Comparison of ENCODE assay signal across 22 cellular contexts in genomic region chr17:41223821-41224220, GRCh38. TPM values are rescaled to one million over a fixed set of nuclear protein-coding genes. Genes with fewer than 3 reads are reported as not detected.
"Had no signal": no experiment of that assay in that cellular context is flagged by ENCODE, and none has a peak within 500 bp of the region (broad histone marks: within the 10 kb centered on the region; RNA-seq: fewer than 3 reads in every experiment).

No MANE protein-coding gene starts in this region.

- H3K9me3 Mint-ChIP-seq: activated naive CD4-positive, alpha-beta T cell treated with anti-CD3 and anti-CD28 coated beads, Interleukin-2, amount 50 U/mL, for 24 hours; natural killer cell treated with Interleukin-12 subunit alpha and Interleukin-12 subunit beta and Interleukin-15 and Interleukin-18, amount 100 ng/mL, for 72 hours had no signal

- DNase-seq: activated CD4-positive, alpha-beta T cell treated with anti-CD3 and anti-CD28 coated beads for 1 hour; activated CD4-positive, alpha-beta T cell treated with anti-CD3 and anti-CD28 coated beads, Interleukin-2, amount 50 U/mL, for 48 hours; activated CD8-positive, alpha-beta memory T cell treated with anti-CD3 and anti-CD28 coated beads, Interleukin-2, amount 10 ng/mL, durations not matched to agents 7 days and 5 days; activated effector memory CD4-positive, alpha-beta T cell treated with Interleukin-2 at 50 U/mL for 16 hours; activated T-cell treated with anti-CD3 and anti-CD28 coated beads, Interleukin-2, amount 50 U/mL, for 24 hours; brain microvascular endothelial cell; endodermal cell; erythroblast; foreskin keratinocyte; head of caudate nucleus; left colon; nucleus accumbens; stimulated activated naive CD4-positive, alpha-beta T cell treated with Interleukin-2 at 50 U/mL for 16 hours; SW 1271; upper lobe of left lung had no signal

- H3K4me3 ChIP-seq: prostate gland, suprapubic skin, upper lobe of left lung had no signal

- H3K36me3 ChIP-seq: brain microvascular endothelial cell, prostate gland, suprapubic skin, upper lobe of left lung had no signal

- H3K4me1 Mint-ChIP-seq: activated CD8-positive, alpha-beta memory T cell treated with anti-CD3 and anti-CD28 coated beads, Interleukin-2, amount 10 ng/mL, durations not matched to agents 7 days and 5 days had no signal

- H3K27me3 ChIP-seq: brain microvascular endothelial cell, suprapubic skin, upper lobe of left lung had no signal

- H3K4me3 Mint-ChIP-seq: activated CD8-positive, alpha-beta memory T cell treated with anti-CD3 and anti-CD28 coated beads, Interleukin-2, amount 10 ng/mL, durations not matched to agents 7 days and 5 days; activated naive CD4-positive, alpha-beta T cell treated with anti-CD3 and anti-CD28 coated beads, Interleukin-2, amount 50 U/mL, for 24 hours; activated T-cell treated with anti-CD3 and anti-CD28 coated beads, Interleukin-2, amount 50 U/mL, for 24 hours; endodermal cell; natural killer cell treated with Interleukin-12 subunit alpha and Interleukin-12 subunit beta and Interleukin-15 and Interleukin-18, amount 100 ng/mL, for 72 hours had no signal

- ATAC-seq: activated CD8-positive, alpha-beta memory T cell treated with anti-CD3 and anti-CD28 coated beads, Interleukin-2, amount 10 ng/mL, durations not matched to agents 7 days and 5 days; foreskin keratinocyte; left colon; natural killer cell treated with Interleukin-12 subunit alpha and Interleukin-12 subunit beta and Interleukin-15 and Interleukin-18, amount 100 ng/mL, for 72 hours; sciatic nerve had no signal

- H3K27ac ChIP-seq: brain microvascular endothelial cell, foreskin keratinocyte, prostate gland, suprapubic skin, upper lobe of left lung had no signal

- H3K36me3 Mint-ChIP-seq: activated CD8-positive, alpha-beta memory T cell treated with anti-CD3 and anti-CD28 coated beads, Interleukin-2, amount 10 ng/mL, durations not matched to agents 7 days and 5 days; natural killer cell treated with Interleukin-12 subunit alpha and Interleukin-12 subunit beta and Interleukin-15 and Interleukin-18, amount 100 ng/mL, for 72 hours had no signal

- H3K27ac Mint-ChIP-seq: activated CD8-positive, alpha-beta memory T cell treated with anti-CD3 and anti-CD28 coated beads, Interleukin-2, amount 10 ng/mL, durations not matched to agents 7 days and 5 days; activated naive CD4-positive, alpha-beta T cell treated with anti-CD3 and anti-CD28 coated beads, Interleukin-2, amount 50 U/mL, for 24 hours; activated T-cell treated with anti-CD3 and anti-CD28 coated beads, Interleukin-2, amount 50 U/mL, for 24 hours; endodermal cell; natural killer cell treated with Interleukin-12 subunit alpha and Interleukin-12 subunit beta and Interleukin-15 and Interleukin-18, amount 100 ng/mL, for 72 hours had no signal

- H3K9me3 ChIP-seq: prostate gland, suprapubic skin had no signal

- H3K4me1 ChIP-seq: prostate gland, suprapubic skin, upper lobe of left lung had no signal

RNA-seq across cellular contexts. Expression of gene KRTAP9-2, which starts 2.6 kb away (rescaled TPM):
- total RNA-seq: activated CD8-positive, alpha-beta memory T cell treated with anti-CD3 and anti-CD28 coated beads, Interleukin-2, amount 10 ng/mL, durations not matched to agents 7 days and 5 days; dermis microvascular lymphatic vessel endothelial cell; endodermal cell; foreskin keratinocyte; left colon; lung microvascular endothelial cell; natural killer cell treated with Interleukin-12 subunit alpha and Interleukin-12 subunit beta and Interleukin-15 and Interleukin-18, amount 100 ng/mL, for 72 hours; prostate gland; sciatic nerve; upper lobe of left lung had no signal

RNA-seq across cellular contexts. Expression of gene KRTAP9-3, which starts 8.4 kb away (rescaled TPM):
- total RNA-seq: activated CD8-positive, alpha-beta memory T cell treated with anti-CD3 and anti-CD28 coated beads, Interleukin-2, amount 10 ng/mL, durations not matched to agents 7 days and 5 days; dermis microvascular lymphatic vessel endothelial cell; endodermal cell; foreskin keratinocyte; left colon; lung microvascular endothelial cell; natural killer cell treated with Interleukin-12 subunit alpha and Interleukin-12 subunit beta and Interleukin-15 and Interleukin-18, amount 100 ng/mL, for 72 hours; prostate gland; sciatic nerve; upper lobe of left lung had no signal

RNA-seq across cellular contexts. Expression of gene KRTAP9-8, which starts 14.0 kb away (rescaled TPM):
- total RNA-seq: activated CD8-positive, alpha-beta memory T cell treated with anti-CD3 and anti-CD28 coated beads, Interleukin-2, amount 10 ng/mL, durations not matched to agents 7 days and 5 days; dermis microvascular lymphatic vessel endothelial cell; endodermal cell; foreskin keratinocyte; left colon; lung microvascular endothelial cell; natural killer cell treated with Interleukin-12 subunit alpha and Interleukin-12 subunit beta and Interleukin-15 and Interleukin-18, amount 100 ng/mL, for 72 hours; prostate gland; sciatic nerve; upper lobe of left lung had no signal

RNA-seq across cellular contexts. Expression of gene KRTAP9-4, which starts 25.7 kb away (rescaled TPM):
- total RNA-seq: activated CD8-positive, alpha-beta memory T cell treated with anti-CD3 and anti-CD28 coated beads, Interleukin-2, amount 10 ng/mL, durations not matched to agents 7 days and 5 days; dermis microvascular lymphatic vessel endothelial cell; endodermal cell; foreskin keratinocyte; left colon; lung microvascular endothelial cell; natural killer cell treated with Interleukin-12 subunit alpha and Interleukin-12 subunit beta and Interleukin-15 and Interleukin-18, amount 100 ng/mL, for 72 hours; prostate gland; sciatic nerve; upper lobe of left lung had no signal

RNA-seq across cellular contexts. Expression of gene KRTAP9-9, which starts 31.4 kb away (rescaled TPM):
- total RNA-seq: activated CD8-positive, alpha-beta memory T cell treated with anti-CD3 and anti-CD28 coated beads, Interleukin-2, amount 10 ng/mL, durations not matched to agents 7 days and 5 days; dermis microvascular lymphatic vessel endothelial cell; endodermal cell; foreskin keratinocyte; left colon; lung microvascular endothelial cell; natural killer cell treated with Interleukin-12 subunit alpha and Interleukin-12 subunit beta and Interleukin-15 and Interleukin-18, amount 100 ng/mL, for 72 hours; prostate gland; sciatic nerve; upper lobe of left lung had no signal
